ENCODE assay signal across 31 cellular contexts in the genomic region with DNA sequence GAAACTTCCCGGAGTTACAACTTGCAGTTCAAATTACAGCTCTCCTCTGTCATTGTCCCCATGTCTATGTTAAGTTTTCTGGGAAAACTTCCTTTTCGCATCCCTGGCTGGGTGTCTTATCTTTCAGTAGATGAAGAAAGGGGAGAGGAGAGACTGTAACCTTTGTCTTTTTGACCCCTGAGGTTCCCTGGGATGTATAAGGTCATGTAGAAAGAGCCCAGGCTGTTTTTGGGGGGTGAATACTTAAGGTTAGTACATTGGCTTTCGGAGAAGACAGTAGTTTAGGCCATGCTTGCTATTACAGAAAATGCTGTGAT. TPM values are rescaled to one million over a fixed set of nuclear protein-coding genes. Genes with fewer than 3 reads are reported as not detected.
DNase-seq lines count a peak whose midpoint lies in the region; ATAC-seq and TF ChIP-seq lines count a peak whose summit lies in the region.
"Had no signal": no experiment of that assay in that cellular context is flagged by ENCODE, and none has a peak within 500 bp of the region (broad histone marks: within the 10 kb centered on the region; RNA-seq: fewer than 3 reads in every experiment).

No MANE protein-coding gene starts in this region.

- no peaks in the 10 kb centered on the region for H3K27me3 ChIP-seq in CD4-positive, CD25-positive, alpha-beta regulatory T cell (ENCODE audit: control insufficient read depth, insufficient read depth, low read length)
- no peaks in the 10 kb centered on the region; the same call in 1 of the 2 replicates for H3K27me3 ChIP-seq in HUES64 (ENCODE audit: insufficient read depth, low read length)
- peaks cover 7% of the 10 kb centered on the region for H3K27me3 ChIP-seq in iPS-15b (ENCODE audit: control insufficient read depth, insufficient read depth, low read length)
- H3K27me3 ChIP-seq in stomach: no peaks in the 10 kb centered on the region
- H3K27me3 ChIP-seq: left lung, neutrophil, SJCRH30, testis, vagina had no signal

- peak overlapping the region in 3 of 4 donors; percentile 26 to 66 (median 43) for H3K4me3 Mint-ChIP-seq in CD4-positive, CD25-positive, alpha-beta regulatory T cell
- H3K4me3 Mint-ChIP-seq in nephron: no peak overlapping the region
- H3K4me3 Mint-ChIP-seq: activated CD4-positive, alpha-beta memory T cell treated with anti-CD3 and anti-CD28 coated beads for 36 hours; B cell; IgD-negative memory B cell; T-cell had no signal

- H3K27ac Mint-ChIP-seq in CD4-positive, CD25-positive, alpha-beta regulatory T cell: peak overlapping the region; percentile 76 to 87 (median 83)
- H3K27ac Mint-ChIP-seq in nephron: peak overlapping the region in 2 of 3 experiments; percentile 24 to 52
- H3K27ac Mint-ChIP-seq: B cell, IgD-negative memory B cell had no signal

- H3K36me3 ChIP-seq in CD4-positive, CD25-positive, alpha-beta regulatory T cell (ENCODE audit: control insufficient read depth, insufficient read depth, low read length): peaks cover 17% of the 10 kb centered on the region
- H3K36me3 ChIP-seq in HUES64 (ENCODE audit: insufficient read depth, low read length): no peaks in the 10 kb centered on the region
- no peaks in the 10 kb centered on the region for H3K36me3 ChIP-seq in iPS-15b (ENCODE audit: control insufficient read depth, insufficient read depth, low read length)
- no peaks in the 10 kb centered on the region for H3K36me3 ChIP-seq in stomach
- H3K36me3 ChIP-seq in OCI-LY7 (ENCODE audit: insufficient read depth, low read length): no peaks in the 10 kb centered on the region
- H3K36me3 ChIP-seq: left lung, neutrophil, prostate gland, sigmoid colon, SJCRH30, vagina had no signal

- intact Hi-C loops in stomach (cut with DNase I; ENCODE audit: low total_unique reads): no loop called here
- intact Hi-C loops in OCI-LY7 (cut with micrococcal nuclease; ENCODE audit: unreplicated experiment): no loop called here

- DNase-seq in CD4-positive, CD25-positive, alpha-beta regulatory T cell: no peak
- DNase-seq in stomach (no peak), OCI-LY7 (ENCODE audit: low spot score) (no peak), GOT3 (lab: John Stamatoyannopoulos, UW) (no peak)
- DNase-seq: activated CD4-positive, alpha-beta memory T cell treated with anti-CD3 and anti-CD28 coated beads for 36 hours; activated CD8-positive, alpha-beta memory T cell treated with anti-CD3 and anti-CD28 coated beads, Interleukin-2, amount 50 U/mL, for 48 hours; Caco-2; caudate nucleus; GDM1; left lung; midbrain; NCI-H1092 treated with DMSO at 0.1 percent for 48 hours; NCI-H187; NCI-H2227 treated with DMSO at 0.1 percent for 48 hours; NCI-H69; sigmoid colon; SJCRH30; stimulated activated naive CD4-positive, alpha-beta T cell; T-cell; testis had no signal

- 0 out of 2 replicates have a peak, but pooled peaks cover 3% of the 10 kb centered on the region for H3K9me2 ChIP-seq in OCI-LY7 (ENCODE audit: insufficient read depth, low read length)

- no peak for TF ChIP-seq POLR2A in stomach (IDR thresholded peaks at IDR 0.05)

- POLR2A ChIA-PET in OCI-LY7 (lab: Charles Lee): interaction anchor here (0.7 kb wide), 1 partner anchor 833 kb away, joined by 3 read pairs; no protein-coding TSS in a partner anchor

- no peaks in the 10 kb centered on the region for H4K20me1 ChIP-seq in OCI-LY7 (ENCODE audit: insufficient read depth, low read length)

- H3K27me3 Mint-ChIP-seq in CD4-positive, CD25-positive, alpha-beta regulatory T cell: no peaks in the 10 kb centered on the region
- peaks cover 31% of the 10 kb centered on the region for H3K27me3 Mint-ChIP-seq in nephron (ENCODE audit: low read depth)
- H3K27me3 Mint-ChIP-seq: activated CD4-positive, alpha-beta memory T cell treated with anti-CD3 and anti-CD28 coated beads for 36 hours; B cell; T-cell had no signal

- H3K36me3 Mint-ChIP-seq in CD4-positive, CD25-positive, alpha-beta regulatory T cell: peaks cover 25% of the 10 kb centered on the region
- H3K36me3 Mint-ChIP-seq in nephron (ENCODE audit: low read depth): peaks cover 4% of the 10 kb centered on the region

- 15% methylated on average over 3 of the region's 3 CpGs for WGBS in HUES64
- WGBS in stomach, 5 donors: 78 to 88% (median 85%) methylated on average over 3 of the region's 3 CpGs

- CTCF ChIA-PET in OCI-LY7 (lab: Charles Lee; ENCODE audit: unreplicated experiment): no interaction called here

- H2AFZ ChIP-seq in OCI-LY7 (ENCODE audit: low read length): no peak overlapping the region

- no peak for TF ChIP-seq EP300 in stomach (IDR thresholded peaks at IDR 0.05)

- no peak overlapping the region for H3K4me3 ChIP-seq in CD4-positive, CD25-positive, alpha-beta regulatory T cell (ENCODE audit: low read depth, low read length)
- H3K4me3 ChIP-seq in HUES64 (ENCODE audit: low read length) (peak overlapping the region; percentile 30; the same call in 1 of the 2 replicates), iPS-15b (ENCODE audit: low read depth, low read length) (peak overlapping the region; percentile 24), stomach (no peak overlapping the region), OCI-LY7 (ENCODE audit: low read depth, low read length, poor library complexity, severe bottlenecking) (no peak overlapping the region)
- H3K4me3 ChIP-seq: A549, left lung, prostate gland, sigmoid colon, SJCRH30, testis, vagina had no signal

- H3K4me1 Mint-ChIP-seq in CD4-positive, CD25-positive, alpha-beta regulatory T cell: peaks cover 48 to 99% (median 81%) of the 10 kb centered on the region in 4 donors
- H3K4me1 Mint-ChIP-seq in nephron: peaks cover 13% of the 10 kb centered on the region

- H3K4me1 ChIP-seq in CD4-positive, CD25-positive, alpha-beta regulatory T cell (ENCODE audit: control insufficient read depth, insufficient read depth, low read length, poor library complexity, severe bottlenecking): peaks cover 94% of the 10 kb centered on the region
- H3K4me1 ChIP-seq in HUES64 (ENCODE audit: insufficient read depth, low read length) (peaks cover 57% of the 10 kb centered on the region), iPS-15b (ENCODE audit: control insufficient read depth, insufficient read depth, low read length) (peaks cover 30% of the 10 kb centered on the region), stomach (peaks cover 0 to 10% (median 0%) of the 10 kb centered on the region in 4 donors), OCI-LY7 (ENCODE audit: insufficient read depth, low read length, poor library complexity, severe bottlenecking) (peaks cover 7% of the 10 kb centered on the region)
- H3K4me1 ChIP-seq: A549, Caco-2, prostate gland, sigmoid colon, SJCRH30, testis, vagina had no signal

- peak overlapping the region; percentile 66 for H3K27ac ChIP-seq in CD4-positive, CD25-positive, alpha-beta regulatory T cell (ENCODE audit: insufficient read depth, low read length, poor library complexity, severe bottlenecking)
- peak overlapping the region; percentile 84 for H3K27ac ChIP-seq in HUES64 (ENCODE audit: low read depth, low read length)
- H3K27ac ChIP-seq in stomach: no peak overlapping the region
- H3K27ac ChIP-seq in OCI-LY7 (ENCODE audit: low read depth, low read length, poor library complexity, severe bottlenecking): no peak overlapping the region
- H3K27ac ChIP-seq: A549, left lung, neutrophil, prostate gland, sigmoid colon, SJCRH30, testis, vagina had no signal

- no peaks in the 10 kb centered on the region for H3K9me3 ChIP-seq in CD4-positive, CD25-positive, alpha-beta regulatory T cell (ENCODE audit: control insufficient read depth in 2 of 2, low read length in 2 of 2)
- H3K9me3 ChIP-seq in HUES64 (ENCODE audit: insufficient read depth, low read depth, low read length) (no peaks in the 10 kb centered on the region), iPS-15b (ENCODE audit: control insufficient read depth, insufficient read depth, low read length) (no peaks in the 10 kb centered on the region), stomach (no peaks in the 10 kb centered on the region), OCI-LY7 (ENCODE audit: low read length) (no peaks in the 10 kb centered on the region)
- H3K9me3 ChIP-seq: A549, Caco-2, left lung, neutrophil, prostate gland, sigmoid colon, SJCRH30, testis, vagina had no signal

- no peaks in the 10 kb centered on the region for H3K9me3 Mint-ChIP-seq in CD4-positive, CD25-positive, alpha-beta regulatory T cell
- H3K9me3 Mint-ChIP-seq in nephron: peaks cover 2% of the 10 kb centered on the region
- H3K9me3 Mint-ChIP-seq: activated CD4-positive, alpha-beta memory T cell treated with anti-CD3 and anti-CD28 coated beads for 36 hours; IgD-negative memory B cell; T-cell had no signal

- H3K9ac ChIP-seq in HUES64 (ENCODE audit: low read depth, low read length) (peak overlapping the region; percentile 15), iPS-15b (ENCODE audit: low read depth, low read length) (no peak overlapping the region)

- no peak for TF ChIP-seq CTCF in nephron (IDR thresholded peaks at IDR 0.05; ENCODE audit: unreplicated experiment in 3 of 3)
- TF ChIP-seq CTCF in stomach (IDR thresholded peaks at IDR 0.05): no peak
- TF ChIP-seq CTCF in OCI-LY7 (conservative IDR thresholded peaks at IDR 0.05; ENCODE audit: low read length): no peak

- no peaks in the 10 kb centered on the region for H3K79me2 ChIP-seq in OCI-LY7 (ENCODE audit: insufficient read depth, low read depth, low read length)

- H3K4me2 ChIP-seq in OCI-LY7 (ENCODE audit: low read length): no peak overlapping the region
- H3K4me2 ChIP-seq: A549 had no signal

- no TSS peak for BruUV-seq in OCI-LY7 (replicated peaks; lab: Mats Ljungman, UMichigan)

- ATAC-seq in CD4-positive, CD25-positive, alpha-beta regulatory T cell (ENCODE audit: low read depth in 2 of 2): no peak
- no peak for ATAC-seq in HG03097 (IDR thresholded peaks at IDR 0.05; ENCODE audit: low FRiP score, unreplicated experiment)
- ATAC-seq: A549; activated CD4-positive, CD25-positive, alpha-beta regulatory T cell treated with anti-CD3 and anti-CD28 coated beads, Interleukin-2, amount 50 U/mL, for 24 hours; left lung; T-cell had no signal

RNA-seq across cellular contexts. Expression of a gene that starts 31.1 kb away (rescaled TPM):
- 47.8 TPM for total RNA-seq in CD4-positive, CD25-positive, alpha-beta regulatory T cell
- 10 to 100 TPM; 22.7 to 36.9 (median 25.0) TPM for polyA plus RNA-seq in CD4-positive, CD25-positive, alpha-beta regulatory T cell
- polyA plus RNA-seq in HUES64 (2013, experiment 1 of 2): 5.8 TPM
- 5.2 TPM for polyA plus RNA-seq in HUES64 (2013, experiment 2 of 2)
- total RNA-seq in stomach (1 to 10 TPM in 3 of 5 donors, not detected in 2; 1.7 to 3.6 (median 2.6) TPM), OCI-LY7 (2022) (1.6 and 2.0 TPM in 2 replicates)
- polyA plus RNA-seq in stomach: 1 to 10 TPM in 2 of 3 donors, under 1 TPM in 1; 0.81 to 1.5 (median 1.2) TPM
- 0.03 TPM in 1 of 2 replicates, not detected in the other for total RNA-seq in OCI-LY7 (2014; rRNA removed; shearing (Covaris generic))

Comparison
In these comparisons a context has a peak if more than half of its experiments do, and no peak if none do; other contexts are left out.
1. H3K27ac ChIP-seq: peak in CD4-positive, CD25-positive, alpha-beta regulatory T cell (single experiment) and HUES64 (single experiment); none in stomach (0 of 5) and OCI-LY7 (single experiment).
2. H3K4me3 ChIP-seq: peak in HUES64 (single experiment) and iPS-15b (single experiment); none in CD4-positive, CD25-positive, alpha-beta regulatory T cell (single experiment), stomach (0 of 4) and OCI-LY7 (single experiment).
3. H3K4me3 Mint-ChIP-seq: peak in CD4-positive, CD25-positive, alpha-beta regulatory T cell (3 of 4); none in nephron (0 of 3).
4. RNA of a gene that starts 31.1 kb away (total RNA-seq): 47.8 TPM in CD4-positive, CD25-positive, alpha-beta regulatory T cell (single experiment); 1.7 to 3.6 TPM in stomach and 0.03 to 2.0 TPM in OCI-LY7; every median in the first group is over 10 times any median in the second.